In genomic region chr2:26805241-26805676, GRCh38 we compare ENCODE assay signal across 12 cellular contexts. TPM values are rescaled to one million over a fixed set of nuclear protein-coding genes. Genes with fewer than 3 reads are reported as not detected.
A peak's percentile ranks its signal among the peaks of the same experiment; 100 is the strongest.
DNase-seq lines count a peak whose midpoint lies in the region; ATAC-seq, FAIRE-seq and TF ChIP-seq lines count a peak whose summit lies in the region.
"Had no signal": no experiment of that assay in that cellular context is flagged by ENCODE, and none has a peak within 500 bp of the region (broad histone marks: within the 10 kb centered on the region; RNA-seq: fewer than 3 reads in every experiment).

No MANE protein-coding gene starts in this region.

- no peak overlapping the region for H3K4me3 ChIP-seq in bronchial epithelial cell (ENCODE audit: low read depth, low read length)
- H3K4me3 ChIP-seq: HAP-1 had no signal

- H3K36me3 ChIP-seq in bronchial epithelial cell (ENCODE audit: control insufficient read depth, insufficient read depth, low read length) = no peaks in the 10 kb centered on the region

- no peak for FAIRE-seq in bronchial epithelial cell (lab: Jason Lieb, UNC)

- peaks cover 18% of the 10 kb centered on the region for H3K36me3 Mint-ChIP-seq in nephron progenitor cell (ENCODE audit: low read depth)

- DNase-seq in EH (ENCODE audit: low read depth) = peak; percentile 95
- peak; percentile 21 for DNase-seq in MV-4-11 (lab: John Stamatoyannopoulos, UW)
- peak; percentile 99 for DNase-seq in bronchial epithelial cell (ENCODE audit: low read depth)
- no peak for DNase-seq in nephron progenitor cell
- DNase-seq in GF-D8 (lab: John Stamatoyannopoulos, UW) = no peak
- DNase-seq in COR-L47 (lab: John Stamatoyannopoulos, UW) = no peak
- DNase-seq in SHP77 treated with DMSO at 0.1 percent for 48 hours (lab: John Stamatoyannopoulos, UW) = no peak
- DNase-seq: effector memory CD4-positive, alpha-beta T cell; Karpas-422 had no signal

- no peak overlapping the region for H3K4me3 Mint-ChIP-seq in nephron progenitor cell

- no peak for ATAC-seq in GM19023 (IDR thresholded peaks at IDR 0.05; ENCODE audit: unreplicated experiment)

- peak overlapping the region; percentile 78 for H3K27ac Mint-ChIP-seq in nephron progenitor cell

- TF ChIP-seq CTCF in bronchial epithelial cell (IDR thresholded peaks at IDR 0.05; ENCODE audit: insufficient read depth, low read length, severe bottlenecking) = no peak
- no peak for TF ChIP-seq CTCF in nephron progenitor cell (IDR thresholded peaks at IDR 0.05)

- H3K4me1 Mint-ChIP-seq in nephron progenitor cell = peaks cover 20% of the 10 kb centered on the region

- H3K27me3 Mint-ChIP-seq in nephron progenitor cell (ENCODE audit: low read depth, poor library complexity) = peaks cover 6% of the 10 kb centered on the region

- peaks cover 1% of the 10 kb centered on the region for H3K27me3 ChIP-seq in bronchial epithelial cell (ENCODE audit: control insufficient read depth, insufficient read depth, low read length)

- H3K9me3 Mint-ChIP-seq in nephron progenitor cell = no peaks in the 10 kb centered on the region

RNA-seq across cellular contexts. Expression of gene CENPA, which starts 19.4 kb away (rescaled TPM):
- total RNA-seq in bronchial epithelial cell = 0.26 TPM in 1 of 2 replicates, not detected in the other

RNA-seq across cellular contexts. Expression of gene SLC35F6, which starts 41.2 kb away (rescaled TPM):
- 29.2 and 37.1 TPM in 2 replicates for total RNA-seq in bronchial epithelial cell

RNA-seq across cellular contexts. Expression of gene DPYSL5, which starts 42.7 kb away (rescaled TPM):
- total RNA-seq in bronchial epithelial cell = not detected in 2 replicates
- total RNA-seq: pulmonary artery endothelial cell had no signal

Comparison
In these comparisons a context has a peak if more than half of its experiments do, and no peak if none do; other contexts are left out.
1. DNase-seq: peak in EH (single experiment), MV-4-11 (single experiment) and bronchial epithelial cell (single experiment); none in nephron progenitor cell (single experiment), GF-D8 (single experiment), COR-L47 (single experiment) and SHP77 treated with DMSO at 0.1 percent for 48 hours (single experiment).